Comparison of ENCODE assay signal across 8 cellular contexts in the genomic region with DNA sequence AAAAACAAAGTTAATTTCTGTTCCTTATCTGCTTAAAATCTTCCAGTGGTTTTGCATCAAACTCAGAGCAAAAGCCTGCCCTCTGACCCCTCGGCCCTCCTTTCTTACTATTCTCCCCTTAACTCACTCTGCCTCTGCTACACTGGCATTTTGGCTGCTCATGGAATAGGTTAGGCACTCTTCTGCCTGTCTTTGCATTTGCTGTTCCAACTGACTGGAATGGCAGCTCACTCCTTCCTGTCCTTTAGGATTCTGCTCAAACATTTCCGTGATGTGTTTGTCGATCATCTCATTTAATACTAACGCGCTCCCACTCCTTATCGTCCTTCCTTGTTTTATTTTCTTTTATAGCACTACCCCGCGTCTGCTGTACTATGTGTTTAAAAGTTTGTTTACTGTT. TPM values are rescaled to one million over a fixed set of nuclear protein-coding genes. Genes with fewer than 3 reads are reported as not detected.
DNase-seq lines count a peak whose midpoint lies in the region; ATAC-seq and TF ChIP-seq lines count a peak whose summit lies in the region.

No MANE protein-coding gene starts in this region.

- no peaks in the 10 kb centered on the region for H3K9me3 ChIP-seq in neutrophil

- peak; percentile 29 for DNase-seq in COLO829 (ENCODE audit: low spot score)
- DNase-seq in M059J (ENCODE audit: low read depth), result peak; percentile 30
- DNase-seq in epithelial cell of esophagus (ENCODE audit: low read depth), result peak; percentile 15
- no peak for DNase-seq in OCI-M2 (lab: John Stamatoyannopoulos, UW; ENCODE audit: unreplicated experiment)
- no peak for DNase-seq in NCI-H446 treated with DMSO at 0.1 percent for 48 hours (lab: John Stamatoyannopoulos, UW)

- ATAC-seq in HG03460 (IDR thresholded peaks at IDR 0.05; ENCODE audit: unreplicated experiment) (no peak), HG02981 (IDR thresholded peaks at IDR 0.05; ENCODE audit: unreplicated experiment) (no peak)

- no peaks in the 10 kb centered on the region for H3K27me3 ChIP-seq in neutrophil

- H3K4me1 ChIP-seq in neutrophil (ENCODE audit: control insufficient read depth in 1 of 2, insufficient read depth in 1 of 2, low read depth in 1 of 2, low read length in 1 of 2), result peaks cover 34 to 36% of the 10 kb centered on the region in 2 experiments

- peaks cover 23% of the 10 kb centered on the region for H3K36me3 ChIP-seq in neutrophil

- H3K27ac ChIP-seq in neutrophil, result peak overlapping the region; percentile 95

- H3K4me3 ChIP-seq in epithelial cell of esophagus (ENCODE audit: low read length) (peak overlapping the region; percentile 99), neutrophil (ENCODE audit: low read depth in 1 of 2, low read length in 1 of 2) (peak overlapping the region; percentile 90 to 97)

- no peak for TF ChIP-seq CTCF in epithelial cell of esophagus (IDR thresholded peaks at IDR 0.05; ENCODE audit: insufficient read depth, low read depth, low read length, missing control alignments)
- no peak for TF ChIP-seq CTCF in neutrophil (IDR thresholded peaks at IDR 0.05)

RNA-seq across cellular contexts. Expression of a gene that starts 0.8 kb away (rescaled TPM):
- 27.6 and 38.4 TPM in 2 replicates for total RNA-seq in M059J (2014; rRNA removed; shearing (Covaris generic))

RNA-seq across cellular contexts. Expression of a gene that starts 0.9 kb away (rescaled TPM):
- total RNA-seq in M059J (2014; rRNA removed; shearing (Covaris generic)), result 15.3 and 16.7 TPM in 2 replicates

RNA-seq across cellular contexts. Expression of a gene that starts 34.3 kb away (rescaled TPM):
- total RNA-seq in M059J (2014; rRNA removed; shearing (Covaris generic)), result 27.7 and 48.4 TPM in 2 replicates

RNA-seq across cellular contexts. Expression of a gene that starts 42.1 kb away (rescaled TPM):
- total RNA-seq in M059J (2014; rRNA removed; shearing (Covaris generic)), result not detected in 2 replicates

Comparison
In these comparisons a context has a peak if more than half of its experiments do, and no peak if none do; other contexts are left out.
1. DNase-seq: peak in COLO829 (single experiment), M059J (single experiment) and epithelial cell of esophagus (single experiment); none in OCI-M2 (single experiment) and NCI-H446 treated with DMSO at 0.1 percent for 48 hours (single experiment).